ENCODE assay signal across 13 cellular contexts in the genomic region with DNA sequence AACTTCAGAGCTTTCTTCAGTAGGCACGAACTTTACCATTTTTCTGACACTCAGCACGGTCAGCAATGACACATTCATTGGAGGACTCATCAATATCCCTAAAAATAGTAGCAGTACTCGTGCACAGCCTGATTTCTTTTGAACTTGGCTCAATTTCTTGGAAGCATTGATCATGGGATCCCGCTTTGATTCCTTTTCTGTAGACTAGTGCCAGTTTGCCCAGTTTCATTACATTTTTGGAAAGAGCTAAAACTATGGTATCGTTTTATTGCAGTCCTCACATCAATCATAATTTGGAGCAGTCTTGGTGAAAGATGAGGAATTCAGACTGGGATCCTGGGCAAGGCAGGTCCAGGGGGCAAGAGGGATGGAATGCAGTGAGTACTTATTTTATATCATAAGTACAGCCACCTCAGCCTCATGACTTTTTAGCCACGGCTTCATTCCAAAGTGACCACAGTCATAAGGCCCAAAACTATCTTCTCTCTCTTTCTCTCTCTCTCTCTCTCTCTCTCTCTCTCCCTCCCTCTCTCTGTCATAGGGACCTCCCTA.
DNase-seq lines count a peak whose midpoint lies in the region; ATAC-seq and TF ChIP-seq lines count a peak whose summit lies in the region.
"Had no signal": no experiment of that assay in that cellular context is flagged by ENCODE, and none has a peak within 500 bp of the region (broad histone marks: within the 10 kb centered on the region; RNA-seq: fewer than 3 reads in every experiment).

No MANE protein-coding gene starts in this region.

- ATAC-seq in HG02938 (IDR thresholded peaks at IDR 0.05; ENCODE audit: unreplicated experiment) (no peak), GM21619 (IDR thresholded peaks at IDR 0.05; ENCODE audit: unreplicated experiment) (no peak)

- TF ChIP-seq POLR2A in sigmoid colon (IDR thresholded peaks at IDR 0.05): no peak

- TF ChIP-seq CTCF in Calu3 (IDR thresholded peaks at IDR 0.05; ENCODE audit: unreplicated experiment): no peak
- TF ChIP-seq CTCF in fibroblast of the aortic adventitia (IDR thresholded peaks at IDR 0.05; ENCODE audit: insufficient read depth, low read length): no peak
- TF ChIP-seq CTCF in sigmoid colon (IDR thresholded peaks at IDR 0.05): no peak

- H3K4me3 ChIP-seq in fibroblast of the aortic adventitia (ENCODE audit: low read depth, low read length): no peak overlapping the region
- H3K4me3 ChIP-seq in sigmoid colon: no peak overlapping the region
- H3K4me3 ChIP-seq in CD4-positive, alpha-beta memory T cell (ENCODE audit: low read length in 2 of 2): no peak overlapping the region
- H3K4me3 ChIP-seq: neural progenitor cell, SJCRH30 had no signal

- TSS peak; percentile 83 for BruUV-seq in Calu3 (replicated peaks; lab: Mats Ljungman, UMichigan)

- H3K36me3 Mint-ChIP-seq in Calu3 (ENCODE audit: insufficient read depth, unreplicated experiment): peaks cover 25% of the 10 kb centered on the region
- peaks cover 6 to 20% of the 10 kb centered on the region in 2 donors for H3K36me3 Mint-ChIP-seq in CD4-positive, alpha-beta memory T cell

- H3K4me1 ChIP-seq in sigmoid colon: peaks cover 0 to 35% (median 27%) of the 10 kb centered on the region in 4 donors
- no peaks in the 10 kb centered on the region for H3K4me1 ChIP-seq in CD4-positive, alpha-beta memory T cell (ENCODE audit: insufficient read depth, low read length)
- H3K4me1 ChIP-seq: neural progenitor cell had no signal

- no peaks in the 10 kb centered on the region for H3K27me3 Mint-ChIP-seq in Calu3 (ENCODE audit: unreplicated experiment)
- H3K27me3 Mint-ChIP-seq in CD4-positive, alpha-beta memory T cell: no peaks in the 10 kb centered on the region
- H3K27me3 Mint-ChIP-seq: activated naive CD8-positive, alpha-beta T cell treated with anti-CD3 and anti-CD28 coated beads, Interleukin-2, amount 10 ng/mL, durations not matched to agents 7 days and 5 days had no signal

- H3K9me3 ChIP-seq in sigmoid colon: no peaks in the 10 kb centered on the region
- H3K9me3 ChIP-seq in CD4-positive, alpha-beta memory T cell (ENCODE audit: control insufficient read depth in 1 of 2, low read length in 2 of 2): no peaks in the 10 kb centered on the region
- H3K9me3 ChIP-seq: SJCRH30 had no signal

- POLR2A ChIA-PET in CD4-positive, alpha-beta memory T cell (lab: Charles Lee; ENCODE audit: partially characterized antibody): no interaction called here

- TF ChIP-seq EP300 in sigmoid colon (IDR thresholded peaks at IDR 0.05): no peak

- no peak for DNase-seq in Calu3
- DNase-seq in RPMI7951 (ENCODE audit: low read depth): peak; percentile 70
- DNase-seq in fibroblast of the aortic adventitia (ENCODE audit: low read depth): peak; percentile 76
- DNase-seq in sigmoid colon: peak; percentile 27
- no peak for DNase-seq in retina
- no peak for DNase-seq in CD4-positive, alpha-beta memory T cell
- DNase-seq: activated CD4-positive, alpha-beta T cell treated with anti-CD3 and anti-CD28 coated beads for 4 hours; activated naive CD8-positive, alpha-beta T cell treated with anti-CD3 and anti-CD28 coated beads, Interleukin-2, amount 10 ng/mL, durations not matched to agents 7 days and 5 days; NCI-H2107; SJCRH30 had no signal

- H3K4me3 Mint-ChIP-seq in Calu3 (ENCODE audit: low read depth, unreplicated experiment): peak overlapping the region; percentile 24
- no peak overlapping the region for H3K4me3 Mint-ChIP-seq in CD4-positive, alpha-beta memory T cell
- H3K4me3 Mint-ChIP-seq: activated naive CD8-positive, alpha-beta T cell treated with anti-CD3 and anti-CD28 coated beads, Interleukin-2, amount 10 ng/mL, durations not matched to agents 7 days and 5 days; neural progenitor cell had no signal

- peak overlapping the region; percentile 65 to 78 (median 73) for H3K27ac ChIP-seq in sigmoid colon
- no peak overlapping the region for H3K27ac ChIP-seq in CD4-positive, alpha-beta memory T cell (ENCODE audit: low read depth, low read length)
- H3K27ac ChIP-seq: neural progenitor cell, SJCRH30 had no signal

- H3K9me3 Mint-ChIP-seq in Calu3 (ENCODE audit: low read depth, unreplicated experiment): no peaks in the 10 kb centered on the region
- H3K9me3 Mint-ChIP-seq in CD4-positive, alpha-beta memory T cell: peaks cover 0 to 3% (median 0%) of the 10 kb centered on the region in 8 donors

- no peaks in the 10 kb centered on the region for H3K36me3 ChIP-seq in sigmoid colon
- H3K36me3 ChIP-seq in CD4-positive, alpha-beta memory T cell (ENCODE audit: insufficient read depth, low read length): no peaks in the 10 kb centered on the region
- H3K36me3 ChIP-seq: neural progenitor cell had no signal

- peaks cover 41% of the 10 kb centered on the region for H3K4me1 Mint-ChIP-seq in Calu3 (ENCODE audit: low read depth, unreplicated experiment)
- no peaks in the 10 kb centered on the region for H3K4me1 Mint-ChIP-seq in CD4-positive, alpha-beta memory T cell
- H3K4me1 Mint-ChIP-seq: activated naive CD8-positive, alpha-beta T cell treated with anti-CD3 and anti-CD28 coated beads, Interleukin-2, amount 10 ng/mL, durations not matched to agents 7 days and 5 days; neural progenitor cell had no signal

- no peaks in the 10 kb centered on the region for H3K27me3 ChIP-seq in sigmoid colon
- no peaks in the 10 kb centered on the region for H3K27me3 ChIP-seq in CD4-positive, alpha-beta memory T cell (ENCODE audit: insufficient read depth, low read length)
- H3K27me3 ChIP-seq: neural progenitor cell, SJCRH30 had no signal

- intact Hi-C loops in Calu3 (cut with micrococcal nuclease; ENCODE audit: unreplicated experiment) (no loop called here), sigmoid colon (cut with DNase I) (no loop called here)
- intact Hi-C loops in CD4-positive, alpha-beta memory T cell (cut with micrococcal nuclease): no loop called here

- H3K27ac Mint-ChIP-seq in Calu3 (ENCODE audit: unreplicated experiment): peak overlapping the region; percentile 76
- no peak overlapping the region for H3K27ac Mint-ChIP-seq in CD4-positive, alpha-beta memory T cell
- H3K27ac Mint-ChIP-seq: activated naive CD8-positive, alpha-beta T cell treated with anti-CD3 and anti-CD28 coated beads, Interleukin-2, amount 10 ng/mL, durations not matched to agents 7 days and 5 days; neural progenitor cell had no signal

- CTCF ChIA-PET in Calu3 (lab: Charles Lee): interaction anchor here (0.5 to 2.2 kb wide), 8 partner anchors 10 to 255 kb away, joined by 3 to 9 read pairs (median 3); no protein-coding TSS in a partner anchor
- CTCF ChIA-PET in CD4-positive, alpha-beta memory T cell (lab: Charles Lee; ENCODE audit: partially characterized antibody): no interaction called here

- WGBS in sigmoid colon, 2 donors: 88 to 90% methylated on average over 6 of the region's 6 CpGs

Comparison
In these comparisons a context has a peak if more than half of its experiments do, and no peak if none do; other contexts are left out.
1. DNase-seq: peak in RPMI7951 (single experiment), fibroblast of the aortic adventitia (single experiment) and sigmoid colon (single experiment); none in Calu3 (single experiment), retina (single experiment) and CD4-positive, alpha-beta memory T cell (0 of 5).